ENCODE assay signal across 19 cellular contexts in genomic region chr1:43542515-43543458, GRCh38. TPM values are rescaled to one million over a fixed set of nuclear protein-coding genes. Genes with fewer than 3 reads are reported as not detected.
DNase-seq lines count a peak whose midpoint lies in the region; ATAC-seq and TF ChIP-seq lines count a peak whose summit lies in the region.
"Had no signal": no experiment of that assay in that cellular context is flagged by ENCODE, and none has a peak within 500 bp of the region (broad histone marks: within the 10 kb centered on the region; RNA-seq: fewer than 3 reads in every experiment).

No MANE protein-coding gene starts in this region.

- no peak for DNase-seq in left ventricle myocardium inferior
- DNase-seq in left cardiac atrium: no peak
- DNase-seq in sigmoid colon: no peak
- DNase-seq in uterus: no peak
- no peak for DNase-seq in AML-193 (lab: John Stamatoyannopoulos, UW)
- DNase-seq: activated B cell treated with CpG ODN at 0.5 μM for 24 hours; activated CD8-positive, alpha-beta T cell treated with anti-CD3 and anti-CD28 coated beads, Interleukin-2, amount 10 ng/mL, durations not matched to agents 7 days and 5 days; activated T-cell treated with anti-CD3 and anti-CD28 coated beads, Interleukin-2, amount 50 U/mL, for 48 hours; GF-D8; Kasumi-1; NCI-H1105 treated with DMSO at 0.1 percent for 48 hours; NCI-H526 treated with DMSO at 0.1 percent for 48 hours; nephron progenitor cell had no signal

- TF ChIP-seq CTCF in left ventricle myocardium inferior (IDR thresholded peaks at IDR 0.05; ENCODE audit: borderline replicate concordance) (no peak), sigmoid colon (IDR thresholded peaks at IDR 0.05) (no peak), uterus (IDR thresholded peaks at IDR 0.05) (no peak)

- H3K27me3 ChIP-seq in left ventricle myocardium inferior (ENCODE audit: low read depth) (no peaks in the 10 kb centered on the region), layer of hippocampus (ENCODE audit: control insufficient read depth, insufficient read depth, low read length) (no peaks in the 10 kb centered on the region), sigmoid colon (no peaks in the 10 kb centered on the region), uterus (no peaks in the 10 kb centered on the region)
- H3K27me3 ChIP-seq: BLaER1 treated with 17β-estradiol and CSF1 and Interleukin-3, amounts not matched to agents 10 nM and 100 nM had no signal

- 68 to 83% methylated on average over 15 of the region's 15 CpGs for WGBS in sigmoid colon, 2 donors

- TF ChIP-seq POLR2A in sigmoid colon (IDR thresholded peaks at IDR 0.05) (no peak), uterus (IDR thresholded peaks at IDR 0.05) (no peak)

- intact Hi-C loops in left ventricle myocardium inferior (cut with micrococcal nuclease) (no loop called here), left cardiac atrium (cut with DNase I) (no loop called here), sigmoid colon (cut with DNase I) (no loop called here), uterus (cut with DNase I; ENCODE audit: low total_unique reads) (no loop called here)

- H3K9me3 ChIP-seq in left ventricle myocardium inferior (replicated peaks) (no peaks in the 10 kb centered on the region), sigmoid colon (no peaks in the 10 kb centered on the region), uterus (no peaks in the 10 kb centered on the region)
- H3K9me3 ChIP-seq: BLaER1 treated with 17β-estradiol and CSF1 and Interleukin-3, amounts not matched to agents 10 nM and 100 nM had no signal

- H3K4me3 ChIP-seq in left ventricle myocardium inferior: no peak overlapping the region
- H3K4me3 ChIP-seq in sigmoid colon: no peak overlapping the region
- H3K4me3 ChIP-seq in uterus: no peak overlapping the region
- H3K4me3 ChIP-seq: BLaER1 treated with 17β-estradiol and CSF1 and Interleukin-3, amounts not matched to agents 10 nM and 100 nM; GM12878 had no signal

- ATAC-seq in left cardiac atrium: no peak
- no peak for ATAC-seq in HG03460 (IDR thresholded peaks at IDR 0.05; ENCODE audit: unreplicated experiment)
- ATAC-seq in HG03175 (IDR thresholded peaks at IDR 0.05; ENCODE audit: unreplicated experiment): no peak
- ATAC-seq: activated CD8-positive, alpha-beta T cell treated with anti-CD3 and anti-CD28 coated beads, Interleukin-2, amount 10 ng/mL, durations not matched to agents 7 days and 5 days; activated naive CD4-positive, alpha-beta T cell treated with anti-CD3 and anti-CD28 coated beads, Interleukin-2, amount 50 U/mL, for 72 hours; GM12878 had no signal

- H3K27ac ChIP-seq in left ventricle myocardium inferior (replicated peaks) (peak overlapping the region; percentile 72), layer of hippocampus (ENCODE audit: low read depth, low read length) (peak overlapping the region; percentile 90), sigmoid colon (peak overlapping the region; percentile 77 to 84 (median 82)), uterus (peak overlapping the region; percentile 72 to 82)
- H3K27ac ChIP-seq: BLaER1 treated with 17β-estradiol and CSF1 and Interleukin-3, amounts not matched to agents 10 nM and 100 nM had no signal

- TF ChIP-seq EP300 in sigmoid colon (IDR thresholded peaks at IDR 0.05): no peak

- peaks cover 24% of the 10 kb centered on the region for H3K4me1 ChIP-seq in left ventricle myocardium inferior
- H3K4me1 ChIP-seq in sigmoid colon: peaks cover 0 to 69% (median 65%) of the 10 kb centered on the region in 4 donors
- H3K4me1 ChIP-seq in uterus: peaks cover 9 to 15% of the 10 kb centered on the region in 2 donors

- H3K36me3 ChIP-seq in left ventricle myocardium inferior (no peaks in the 10 kb centered on the region), sigmoid colon (peaks cover 0 to 13% (median 2%) of the 10 kb centered on the region in 4 donors), uterus (no peaks in the 10 kb centered on the region)

RNA-seq across cellular contexts. Expression of gene PTPRF, which starts 12.1 kb away (rescaled TPM):
- 2.9 TPM for total RNA-seq in left ventricle myocardium inferior
- total RNA-seq in left cardiac atrium: 10 to 100 TPM; 37.4 to 63.1 TPM
- 10 to 100 TPM; 38.2 to 78.7 (median 42.9) TPM for total RNA-seq in sigmoid colon
- polyA plus RNA-seq in sigmoid colon: 100 to 1,000 TPM in 1 of 3 donors, 10 to 100 TPM in 2; 18.6 to 125 (median 31.7) TPM
- 100 to 1,000 TPM in 2 of 4 donors, 10 to 100 TPM in 2; 24.7 to 172 (median 124) TPM for total RNA-seq in uterus
- total RNA-seq: activated B cell treated with CpG ODN at 0.5 μM for 24 hours had no signal
